Comparison of ENCODE assay signal across 35 cellular contexts in the genomic region with DNA sequence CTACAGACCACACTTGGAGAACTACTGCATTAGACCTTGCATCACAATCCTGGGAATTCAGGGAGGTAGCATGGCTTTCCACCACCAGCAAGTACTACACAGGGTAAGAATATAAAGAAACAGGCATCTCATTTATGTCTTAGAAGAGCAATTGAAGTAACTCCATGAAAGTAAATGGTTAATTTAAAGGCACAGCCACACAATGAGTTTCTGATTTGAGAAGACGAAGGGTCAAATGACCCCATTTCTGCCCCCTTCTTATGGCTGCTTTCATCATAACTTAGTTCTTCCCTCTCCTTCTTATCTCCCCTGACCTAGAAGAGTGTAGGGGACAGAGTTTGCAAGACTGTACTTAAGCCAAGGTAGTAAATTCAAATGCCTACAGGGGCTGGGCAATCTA.
"Had no signal": no experiment of that assay in that cellular context is flagged by ENCODE, and none has a peak within 500 bp of the region (broad histone marks: within the 10 kb centered on the region; RNA-seq: fewer than 3 reads in every experiment).

No MANE protein-coding gene starts in this region.

- H3K9me3 Mint-ChIP-seq: activated CD4-positive, alpha-beta memory T cell treated with anti-CD3 and anti-CD28 coated beads for 36 hours; activated CD4-positive, alpha-beta T cell treated with anti-CD3 and anti-CD28 coated beads, Interleukin-2, amount 10 ng/mL, durations not matched to agents 24 days and 14 days; activated naive CD4-positive, alpha-beta T cell treated with anti-CD3 and anti-CD28 coated beads for 36 hours; activated T-helper 1 cell treated with anti-CD3 and anti-CD28 coated beads, Interleukin-12 subunit alpha, Interleukin-12 subunit beta, Interleukin-2, Interleukin-4 antibody, amounts not matched to agents 30 ng/mL and 10 ng/mL and 1 ng/mL, durations not matched to agents 14 hours and 24 hours and 36 hours; activated T-helper 2 cell treated with anti-CD3 and anti-CD28 coated beads, Interferon-gamma antibody, Interleukin-2, Interleukin-4, amounts not matched to agents 10 μg/mL and 5 μg/mL and 100 μg/mL, durations not matched to agents 14 hours and 24 hours and 36 hours; T-helper 2 cell treated with Interferon-gamma antibody and Interleukin-4, amounts not matched to agents 5 μg/mL and 100 μg/mL, for 36 hours had no signal

- H3K4me3 ChIP-seq: adrenal gland, body of pancreas, esophagus squamous epithelium, gastroesophageal sphincter had no signal

- H3K9me3 ChIP-seq: adrenal gland, body of pancreas, esophagus squamous epithelium, gastroesophageal sphincter had no signal

- H3K27me3 Mint-ChIP-seq: activated CD4-positive, alpha-beta memory T cell treated with anti-CD3 and anti-CD28 coated beads for 36 hours; activated CD4-positive, alpha-beta T cell treated with anti-CD3 and anti-CD28 coated beads for 36 hours; activated CD4-positive, alpha-beta T cell treated with anti-CD3 and anti-CD28 coated beads, Interleukin-2, amount 10 ng/mL, durations not matched to agents 24 days and 14 days; activated CD8-positive, alpha-beta memory T cell treated with anti-CD3 and anti-CD28 coated beads, Interleukin-2, amount 10 ng/mL, durations not matched to agents 7 days and 5 days; activated naive CD4-positive, alpha-beta T cell treated with anti-CD3 and anti-CD28 coated beads, Interleukin-2, amount 50 U/mL, for 24 hours; activated naive CD8-positive, alpha-beta T cell treated with anti-CD3 and anti-CD28 coated beads for 36 hours; activated naive CD8-positive, alpha-beta T cell treated with anti-CD3 and anti-CD28 coated beads, Interleukin-2, amount 50 U/mL, for 24 hours; effector memory CD8-positive, alpha-beta T cell; T-helper 17 cell had no signal

- H3K27ac ChIP-seq: adrenal gland, body of pancreas, epithelial cell of prostate, esophagus squamous epithelium, gastroesophageal sphincter, WERI-Rb-1 had no signal

- DNase-seq: activated CD4-positive, alpha-beta memory T cell treated with anti-CD3 and anti-CD28 coated beads for 36 hours; activated CD4-positive, alpha-beta T cell treated with anti-CD3 and anti-CD28 coated beads for 36 hours; activated CD4-positive, alpha-beta T cell treated with anti-CD3 and anti-CD28 coated beads, Interleukin-2, amount 10 ng/mL, durations not matched to agents 24 days and 14 days; activated CD4-positive, CD25-positive, alpha-beta regulatory T cell; activated CD4-positive, CD25-positive, alpha-beta regulatory T cell treated with anti-CD3 and anti-CD28 coated beads, Interleukin-2, amount 50 U/mL, for 72 hours; activated CD8-positive, alpha-beta memory T cell treated with anti-CD3 and anti-CD28 coated beads, Interleukin-2, amount 10 ng/mL, durations not matched to agents 7 days and 5 days; activated CD8-positive, alpha-beta memory T cell treated with anti-CD3 and anti-CD28 coated beads, Interleukin-2, amount 50 U/mL, for 4 hours; activated CD8-positive, alpha-beta T cell treated with anti-CD3 and anti-CD28 coated beads, Interleukin-2, amount 10 ng/mL, durations not matched to agents 7 days and 5 days; activated effector memory CD4-positive, alpha-beta T cell treated with anti-CD3 and anti-CD28 coated beads, Interleukin-2, amount 50 U/mL, for 16 hours; activated naive CD4-positive, alpha-beta T cell treated with anti-CD3 and anti-CD28 coated beads for 36 hours; activated naive CD8-positive, alpha-beta T cell treated with anti-CD3 and anti-CD28 coated beads for 36 hours; activated naive CD8-positive, alpha-beta T cell treated with anti-CD3 and anti-CD28 coated beads, Interleukin-2, amount 50 U/mL, for 24 hours; activated T-cell treated with anti-CD3 and anti-CD28 coated beads, Interleukin-2, amount 50 U/mL, for 1 hour; activated T-cell treated with anti-CD3 and anti-CD28 coated beads, Interleukin-2, amount 50 U/mL, for 48 hours; amygdala; aorta; body of pancreas; caudate nucleus; cortex of kidney; dermis blood vessel endothelial cell; effector CD4-positive, alpha-beta T cell; effector memory CD8-positive, alpha-beta T cell; esophagus squamous epithelium; foreskin melanocyte; T-helper 1 cell; T-helper 17 cell; T1000; WERI-Rb-1 had no signal

- H3K27ac Mint-ChIP-seq: activated CD4-positive, alpha-beta memory T cell treated with anti-CD3 and anti-CD28 coated beads for 36 hours; activated CD4-positive, alpha-beta T cell treated with anti-CD3 and anti-CD28 coated beads for 36 hours; activated CD4-positive, alpha-beta T cell treated with anti-CD3 and anti-CD28 coated beads, Interleukin-2, amount 10 ng/mL, durations not matched to agents 24 days and 14 days; activated CD8-positive, alpha-beta memory T cell treated with anti-CD3 and anti-CD28 coated beads, Interleukin-2, amount 10 ng/mL, durations not matched to agents 7 days and 5 days; activated CD8-positive, alpha-beta T cell treated with anti-CD3 and anti-CD28 coated beads, Interleukin-2, amount 10 ng/mL, durations not matched to agents 7 days and 5 days; activated naive CD4-positive, alpha-beta T cell treated with anti-CD3 and anti-CD28 coated beads for 36 hours; activated naive CD4-positive, alpha-beta T cell treated with anti-CD3 and anti-CD28 coated beads, Interleukin-2, amount 50 U/mL, for 24 hours; activated naive CD8-positive, alpha-beta T cell treated with anti-CD3 and anti-CD28 coated beads for 36 hours; activated naive CD8-positive, alpha-beta T cell treated with anti-CD3 and anti-CD28 coated beads, Interleukin-2, amount 50 U/mL, for 24 hours; activated T-helper 1 cell treated with anti-CD3 and anti-CD28 coated beads, Interleukin-12 subunit alpha, Interleukin-12 subunit beta, Interleukin-2, Interleukin-4 antibody, amounts not matched to agents 30 ng/mL and 10 ng/mL and 1 ng/mL, durations not matched to agents 14 hours and 24 hours and 36 hours; activated T-helper 2 cell treated with anti-CD3 and anti-CD28 coated beads, Interferon-gamma antibody, Interleukin-2, Interleukin-4, amounts not matched to agents 10 μg/mL and 5 μg/mL and 100 μg/mL, durations not matched to agents 14 hours and 24 hours and 36 hours; effector memory CD8-positive, alpha-beta T cell; T-helper 17 cell; T-helper 2 cell treated with Interferon-gamma antibody and Interleukin-4, amounts not matched to agents 5 μg/mL and 100 μg/mL, for 36 hours had no signal

- ATAC-seq: activated CD4-positive, alpha-beta T cell treated with anti-CD3 and anti-CD28 coated beads for 36 hours; activated CD8-positive, alpha-beta memory T cell treated with anti-CD3 and anti-CD28 coated beads, Interleukin-2, amount 10 ng/mL, durations not matched to agents 7 days and 5 days; activated CD8-positive, alpha-beta T cell treated with anti-CD3 and anti-CD28 coated beads, Interleukin-2, amount 10 ng/mL, durations not matched to agents 7 days and 5 days; activated naive CD8-positive, alpha-beta T cell treated with anti-CD3 and anti-CD28 coated beads, Interleukin-2, amount 50 U/mL, for 24 hours; body of pancreas; effector memory CD8-positive, alpha-beta T cell; gastroesophageal sphincter; T-helper 17 cell had no signal

- H3K36me3 ChIP-seq: adrenal gland, WERI-Rb-1 had no signal

- H3K4me3 Mint-ChIP-seq: activated CD4-positive, alpha-beta memory T cell treated with anti-CD3 and anti-CD28 coated beads for 36 hours; activated CD4-positive, alpha-beta T cell treated with anti-CD3 and anti-CD28 coated beads for 36 hours; activated CD4-positive, alpha-beta T cell treated with anti-CD3 and anti-CD28 coated beads, Interleukin-2, amount 10 ng/mL, durations not matched to agents 24 days and 14 days; activated CD8-positive, alpha-beta memory T cell treated with anti-CD3 and anti-CD28 coated beads, Interleukin-2, amount 10 ng/mL, durations not matched to agents 7 days and 5 days; activated CD8-positive, alpha-beta T cell treated with anti-CD3 and anti-CD28 coated beads, Interleukin-2, amount 10 ng/mL, durations not matched to agents 7 days and 5 days; activated naive CD4-positive, alpha-beta T cell treated with anti-CD3 and anti-CD28 coated beads for 36 hours; activated naive CD4-positive, alpha-beta T cell treated with anti-CD3 and anti-CD28 coated beads, Interleukin-2, amount 50 U/mL, for 24 hours; activated naive CD8-positive, alpha-beta T cell treated with anti-CD3 and anti-CD28 coated beads for 36 hours; activated naive CD8-positive, alpha-beta T cell treated with anti-CD3 and anti-CD28 coated beads, Interleukin-2, amount 50 U/mL, for 24 hours; activated T-helper 1 cell treated with anti-CD3 and anti-CD28 coated beads, Interleukin-12 subunit alpha, Interleukin-12 subunit beta, Interleukin-2, Interleukin-4 antibody, amounts not matched to agents 30 ng/mL and 10 ng/mL and 1 ng/mL, durations not matched to agents 14 hours and 24 hours and 36 hours; effector memory CD8-positive, alpha-beta T cell; T-helper 17 cell; T-helper 2 cell treated with Interferon-gamma antibody and Interleukin-4, amounts not matched to agents 5 μg/mL and 100 μg/mL, for 36 hours had no signal

- H3K27me3 ChIP-seq: adrenal gland, body of pancreas, esophagus squamous epithelium, gastroesophageal sphincter had no signal
